ENCODE assay signal across 11 cellular contexts in genomic region chr19:18611327-18612050, GRCh38. TPM values are rescaled to one million over a fixed set of nuclear protein-coding genes. Genes with fewer than 3 reads are reported as not detected.
DNase-seq lines count a peak whose midpoint lies in the region; ATAC-seq, FAIRE-seq and TF ChIP-seq lines count a peak whose summit lies in the region.
"Had no signal": no experiment of that assay in that cellular context is flagged by ENCODE, and none has a peak within 500 bp of the region (broad histone marks: within the 10 kb centered on the region; RNA-seq: fewer than 3 reads in every experiment).

No MANE protein-coding gene starts in this region.

- TF ChIP-seq CTCF in H1 (IDR thresholded peaks at IDR 0.05; ENCODE audit: control extremely low read depth in 1 of 3, insufficient read depth in 1 of 3, low read depth in 1 of 3, low read length in 3 of 3) (no peak), psoas muscle (IDR thresholded peaks at IDR 0.05) (no peak)

- peaks cover 0 to 8% (median 0%) of the 10 kb centered on the region in 4 experiments; a peak in 1 of 8 replicates for H3K36me3 ChIP-seq in H1 (ENCODE audit: control insufficient read depth in 2 of 4, insufficient read depth in 4 of 4, low read length in 3 of 4)
- H3K36me3 ChIP-seq in psoas muscle (ENCODE audit: insufficient read depth in 1 of 2, low read depth in 1 of 2), result no peaks in the 10 kb centered on the region

- no peak for DNase-seq in activated CD4-positive, alpha-beta T cell treated with anti-CD3 and anti-CD28 coated beads, Interleukin-2, amount 10 ng/mL, durations not matched to agents 7 days and 5 days
- DNase-seq in activated CD4-positive, alpha-beta T cell treated with anti-CD3 and anti-CD28 coated beads, Interleukin-2, amount 50 U/mL, for 48 hours, result no peak
- peak; percentile 77 for DNase-seq in HuH-7.5 (ENCODE audit: low spot score)
- peak in 1 of 2 experiments; percentile 81 for DNase-seq in H1 (ENCODE audit: low read depth in 1 of 2, low spot score in 2 of 2)
- no peak for DNase-seq in psoas muscle
- no peak for DNase-seq in 8988T
- DNase-seq: SIG-M5; stimulated activated CD4-positive, alpha-beta T cell treated with anti-CD3 and anti-CD28 coated beads, Interleukin-4, amount 100 ng/mL, for 1 hour had no signal

- FAIRE-seq in H1 (lab: Jason Lieb, UNC), result no peak

- peak overlapping the region; percentile 90 for H3K18ac ChIP-seq in H1 (ENCODE audit: extremely low read depth, low read length)

- no peaks in the 10 kb centered on the region for H3K36me3 Mint-ChIP-seq in activated CD4-positive, alpha-beta T cell treated with anti-CD3 and anti-CD28 coated beads, Interleukin-2, amount 10 ng/mL, durations not matched to agents 7 days and 5 days (ENCODE audit: low read depth)

- H3K27ac Mint-ChIP-seq in activated CD4-positive, alpha-beta T cell treated with anti-CD3 and anti-CD28 coated beads, Interleukin-2, amount 10 ng/mL, durations not matched to agents 7 days and 5 days, result no peak overlapping the region

- H2BK12ac ChIP-seq in H1 (ENCODE audit: low read depth, low read length), result peak overlapping the region; percentile 97; the same call in 1 of the 2 replicates

- H3K27ac ChIP-seq in H1 (ENCODE audit: low read depth, low read length) (no peak overlapping the region), psoas muscle (no peak overlapping the region)

- no peak overlapping the region for H2AK5ac ChIP-seq in H1 (ENCODE audit: low read depth, low read length)

- H3K27me3 ChIP-seq in H1 (replicated peaks in 1 of 4; ENCODE audit: control insufficient read depth in 3 of 4, extremely low read depth in 1 of 4, insufficient read depth in 3 of 4, low read length in 3 of 4) (peaks cover 68 to 86% (median 83%) of the 10 kb centered on the region in 4 experiments), psoas muscle (ENCODE audit: insufficient read depth in 3 of 3, low read length in 2 of 3) (peaks cover 0 to 80% (median 41%) of the 10 kb centered on the region in 3 donors)

- no peak overlapping the region for H3K56ac ChIP-seq in H1 (replicated peaks; ENCODE audit: insufficient read length, low read depth, low read length)

- no peak overlapping the region for H3K23ac ChIP-seq in H1 (ENCODE audit: insufficient read length)

- peak overlapping the region; percentile 56 for H3K4me3 Mint-ChIP-seq in activated CD4-positive, alpha-beta T cell treated with anti-CD3 and anti-CD28 coated beads, Interleukin-2, amount 10 ng/mL, durations not matched to agents 7 days and 5 days

- H3K27me3 Mint-ChIP-seq in activated CD4-positive, alpha-beta T cell treated with anti-CD3 and anti-CD28 coated beads, Interleukin-2, amount 10 ng/mL, durations not matched to agents 7 days and 5 days, result peaks cover 80% of the 10 kb centered on the region

- ATAC-seq in psoas muscle (peak in 1 of 4 donors; percentile 21), GM19035 (IDR thresholded peaks at IDR 0.05; ENCODE audit: unreplicated experiment) (no peak), GM19395 (IDR thresholded peaks at IDR 0.05; ENCODE audit: unreplicated experiment) (no peak)

- peak overlapping the region; percentile 19 for H4K5ac ChIP-seq in H1 (ENCODE audit: insufficient read length, low read depth, low read length)

- TF ChIP-seq POLR2A in H1 (IDR thresholded peaks at IDR 0.05; ENCODE audit: control extremely low read depth in 1 of 2, low read depth in 2 of 2, low read length in 2 of 2), result no peak

- peak overlapping the region; percentile 39 to 75 (median 49) for H3K4me3 ChIP-seq in H1 (ENCODE audit: extremely low read depth in 1 of 4, insufficient read depth in 2 of 4, low read depth in 3 of 4, low read length in 4 of 4)
- H3K4me3 ChIP-seq in psoas muscle, result peak overlapping the region; percentile 36

- intact Hi-C loops in psoas muscle (cut with DNase I), result no loop called here

- H4K91ac ChIP-seq in H1 (replicated peaks; ENCODE audit: insufficient read length, low read length), result peak overlapping the region; percentile 25

- peaks cover 23% of the 10 kb centered on the region for H3K23me2 ChIP-seq in H1 (ENCODE audit: low read depth, low read length)

- peaks cover 0 to 15% of the 10 kb centered on the region in 2 experiments for H4K20me1 ChIP-seq in H1 (replicated peaks in 1 of 2; ENCODE audit: control insufficient read depth in 1 of 2, insufficient read depth in 2 of 2, low read length in 2 of 2)

- H2BK20ac ChIP-seq in H1 (ENCODE audit: low read length), result no peak overlapping the region

- 2% methylated on average over 26 of the region's 62 CpGs; no CpG with 5 or more reads in 1 of the 2 experiments for WGBS in H1 (ENCODE audit: extremely low coverage in 1 of 2, insufficient coverage in 1 of 2, insufficient read length in 1 of 2, insufficient replicate concordance in 2 of 2, low coverage in 1 of 2, low lambda C conversion rate in 2 of 2, missing lambda C conversion rate in 1 of 2), 2 experiments
- 2 to 3% (median 3%) methylated on average over 49 to 62 of the region's 62 CpGs for WGBS in psoas muscle, 3 donors

- H3K4ac ChIP-seq in H1 (replicated peaks; ENCODE audit: insufficient read length, low read depth, low read length), result no peak overlapping the region

- peak overlapping the region; percentile 27; the same call in 1 of the 2 replicates for H2BK5ac ChIP-seq in H1 (ENCODE audit: low read depth, low read length)

- no peak overlapping the region for H3K14ac ChIP-seq in H1 (ENCODE audit: insufficient read length)

- no peak overlapping the region for H2AFZ ChIP-seq in H1 (ENCODE audit: low read length)

- H3K9me3 Mint-ChIP-seq in activated CD4-positive, alpha-beta T cell treated with anti-CD3 and anti-CD28 coated beads, Interleukin-2, amount 10 ng/mL, durations not matched to agents 7 days and 5 days, result no peaks in the 10 kb centered on the region

- peaks cover 28 to 52% (median 35%) of the 10 kb centered on the region in 4 experiments for H3K4me1 ChIP-seq in H1 (replicated peaks in 1 of 4; ENCODE audit: control insufficient read depth in 3 of 4, insufficient read depth in 4 of 4, low read length in 3 of 4)
- peaks cover 21% of the 10 kb centered on the region for H3K4me1 ChIP-seq in psoas muscle

- H4K8ac ChIP-seq in H1 (ENCODE audit: extremely low read depth, insufficient read depth, low read length), result peak overlapping the region; percentile 45

- TF ChIP-seq RAD21 in H1 (IDR thresholded peaks at IDR 0.05 in 1 of 2, conservative IDR thresholded peaks at IDR 0.05 in 1 of 2; ENCODE audit: low read depth in 2 of 2, low read length in 2 of 2), result no peak

- H3K4me2 ChIP-seq in H1 (ENCODE audit: insufficient read depth in 1 of 2, low read depth in 2 of 2, low read length in 2 of 2), result peak overlapping the region; percentile 95 to 96

- no peak overlapping the region for H3K9ac ChIP-seq in H1 (replicated peaks in 1 of 4; ENCODE audit: extremely low read depth in 1 of 4, low read depth in 3 of 4, low read length in 3 of 4)

- POLR2A ChIA-PET in activated CD4-positive, alpha-beta T cell treated with anti-CD3 and anti-CD28 coated beads, Interleukin-2, amount 10 ng/mL, durations not matched to agents 7 days and 5 days (lab: Charles Lee), result no interaction called here
- POLR2A ChIA-PET in H1 (lab: Charles Lee; ENCODE audit: partially characterized antibody), result interaction anchor here (0.6 to 2.9 kb wide), 4 partner anchors 10 to 34 kb away, joined by 3 to 21 read pairs (median 4); no protein-coding TSS in a partner anchor

- no peaks in the 10 kb centered on the region for H3K79me1 ChIP-seq in H1 (ENCODE audit: low read depth, low read length)

- H2BK120ac ChIP-seq in H1 (replicated peaks; ENCODE audit: low read depth, low read length), result no peak overlapping the region

- H3K9me3 ChIP-seq in H1 (ENCODE audit: insufficient read depth in 2 of 2, low read depth in 1 of 2, low read length in 1 of 2) (no peaks in the 10 kb centered on the region), psoas muscle (no peaks in the 10 kb centered on the region)

- no peaks in the 10 kb centered on the region for H3K79me2 ChIP-seq in H1 (ENCODE audit: control insufficient read depth in 1 of 2, insufficient read depth in 2 of 2, low read length in 2 of 2)

- CTCF ChIA-PET in activated CD4-positive, alpha-beta T cell treated with anti-CD3 and anti-CD28 coated beads, Interleukin-2, amount 10 ng/mL, durations not matched to agents 7 days and 5 days (lab: Charles Lee), result interaction anchor here (2.0 kb wide), 1 partner anchor 18 kb away, joined by 7 read pairs; no protein-coding TSS in a partner anchor
- CTCF ChIA-PET in H1 (lab: Charles Lee; ENCODE audit: partially characterized antibody), result interaction anchor here (0.9 to 1.6 kb wide), 3 partner anchors 10 to 62 kb away, joined by 5 read pairs; no protein-coding TSS in a partner anchor

- peak overlapping the region; percentile 81; the same call in 1 of the 2 replicates for H2BK15ac ChIP-seq in H1 (ENCODE audit: low read length)

- TF ChIP-seq EP300 in H1 (IDR thresholded peaks at IDR 0.05; ENCODE audit: borderline replicate concordance in 1 of 2, low read depth in 2 of 2, low read length in 2 of 2), result no peak

- peaks cover 14% of the 10 kb centered on the region for H3K4me1 Mint-ChIP-seq in activated CD4-positive, alpha-beta T cell treated with anti-CD3 and anti-CD28 coated beads, Interleukin-2, amount 10 ng/mL, durations not matched to agents 7 days and 5 days

RNA-seq across cellular contexts. Expression of gene TMEM59L, which starts 1.2 kb away (rescaled TPM):
- total RNA-seq in activated CD4-positive, alpha-beta T cell treated with anti-CD3 and anti-CD28 coated beads, Interleukin-2, amount 10 ng/mL, durations not matched to agents 7 days and 5 days, result under 1 TPM in 1 of 2 experiments, not detected in 1; 0.12 TPM
- 8.6 and 12.2 TPM in 2 replicates for total RNA-seq in H1 (2021; fragmentation: NEBNext Ultra II Directional; extraction: Animal tissue kit (Norgen Biotek cat#: 25700))
- polyA plus RNA-seq in H1 (2011; rRNA removed), result 4.0 and 10.4 TPM in 2 replicates
- 6.1 TPM for polyA plus RNA-seq in H1 (2011; cell fraction: cytosol; rRNA removed)
- 34.5 TPM for polyA plus RNA-seq in H1 (2011; cell fraction: nucleus; rRNA removed)
- polyA plus RNA-seq in H1 (2012, experiment 1 of 2), result 5.8 to 11.5 TPM (median 11.1 TPM) in 4 replicates
- 10.7 TPM for polyA plus RNA-seq in H1 (2012, experiment 2 of 2)
- polyA plus RNA-seq in H1 (2013, experiment 1 of 2), result 37.3 TPM
- 37.3 TPM for polyA plus RNA-seq in H1 (2013, experiment 2 of 2)
- polyA minus RNA-seq in H1 (2011; rRNA and poly(A)+ RNA removed), result 0.56 and 0.82 TPM in 2 replicates
- polyA minus RNA-seq in H1 (2011; cell fraction: cytosol; rRNA and poly(A)+ RNA removed), result 9.2 TPM
- polyA minus RNA-seq in H1 (2011; cell fraction: nucleus; rRNA and poly(A)+ RNA removed), result 5.0 TPM
- total RNA-seq in psoas muscle, result 1 to 10 TPM in 3 of 4 donors, under 1 TPM in 1; 0.79 to 3.2 (median 2.6) TPM
- 1 to 10 TPM in 2 of 3 donors, under 1 TPM in 1; 0.85 to 4.8 (median 1.5) TPM for polyA plus RNA-seq in psoas muscle
- total RNA-seq: lung microvascular endothelial cell had no signal

RNA-seq across cellular contexts. Expression of gene CRLF1, which starts 4.9 kb away (rescaled TPM):
- total RNA-seq in activated CD4-positive, alpha-beta T cell treated with anti-CD3 and anti-CD28 coated beads, Interleukin-2, amount 10 ng/mL, durations not matched to agents 7 days and 5 days, result not detected
- total RNA-seq in H1 (2021; fragmentation: NEBNext Ultra II Directional; extraction: Animal tissue kit (Norgen Biotek cat#: 25700)), result 9.5 and 10.3 TPM in 2 replicates
- 7.2 and 19.2 TPM in 2 replicates for polyA plus RNA-seq in H1 (2011; rRNA removed)
- 10.3 TPM for polyA plus RNA-seq in H1 (2011; cell fraction: cytosol; rRNA removed)
- polyA plus RNA-seq in H1 (2011; cell fraction: nucleus; rRNA removed), result 15.8 TPM
- 5.8 to 11.1 TPM (median 9.9 TPM) in 4 replicates for polyA plus RNA-seq in H1 (2012, experiment 1 of 2)
- 10.1 TPM for polyA plus RNA-seq in H1 (2012, experiment 2 of 2)
- 46.8 TPM for polyA plus RNA-seq in H1 (2013, experiment 1 of 2)
- 48.9 TPM for polyA plus RNA-seq in H1 (2013, experiment 2 of 2)
- polyA minus RNA-seq in H1 (2011; rRNA and poly(A)+ RNA removed), result 0.68 and 2.1 TPM in 2 replicates
- polyA minus RNA-seq in H1 (2011; cell fraction: cytosol; rRNA and poly(A)+ RNA removed), result 7.1 TPM
- polyA minus RNA-seq in H1 (2011; cell fraction: nucleus; rRNA and poly(A)+ RNA removed), result 2.5 TPM
- total RNA-seq in psoas muscle, result 10 to 100 TPM in 3 of 4 donors, 1 to 10 TPM in 1; 8.3 to 20.2 (median 14.2) TPM
- 10 to 100 TPM; 15.6 to 28.4 (median 19.3) TPM for polyA plus RNA-seq in psoas muscle
- total RNA-seq: lung microvascular endothelial cell had no signal

RNA-seq across cellular contexts. Expression of gene REX1BD, which starts 22.9 kb away (rescaled TPM):
- 10 to 100 TPM; 73.0 to 85.2 TPM for total RNA-seq in activated CD4-positive, alpha-beta T cell treated with anti-CD3 and anti-CD28 coated beads, Interleukin-2, amount 10 ng/mL, durations not matched to agents 7 days and 5 days
- total RNA-seq in H1 (2021; fragmentation: NEBNext Ultra II Directional; extraction: Animal tissue kit (Norgen Biotek cat#: 25700)), result 56.8 and 63.1 TPM in 2 replicates
- polyA plus RNA-seq in H1 (2011; rRNA removed) (62.7 and 132 TPM in 2 replicates), psoas muscle (100 to 1,000 TPM in 1 of 3 donors, 10 to 100 TPM in 2; 67.7 to 105 (median 80.7) TPM)
- polyA plus RNA-seq in H1 (2011; cell fraction: cytosol; rRNA removed), result 95.5 TPM
- polyA plus RNA-seq in H1 (2011; cell fraction: nucleus; rRNA removed), result 203 TPM
- 24.8 to 73.2 TPM (median 62.2 TPM) in 4 replicates for polyA plus RNA-seq in H1 (2012, experiment 1 of 2)
- 46.1 TPM for polyA plus RNA-seq in H1 (2012, experiment 2 of 2)
- polyA plus RNA-seq in H1 (2013, experiment 1 of 2), result 101 TPM
- polyA plus RNA-seq in H1 (2013, experiment 2 of 2), result 91.7 TPM
- polyA minus RNA-seq in H1 (2011; rRNA and poly(A)+ RNA removed), result 2.7 and 3.3 TPM in 2 replicates
- polyA minus RNA-seq in H1 (2011; cell fraction: cytosol; rRNA and poly(A)+ RNA removed), result 32.8 TPM
- polyA minus RNA-seq in H1 (2011; cell fraction: nucleus; rRNA and poly(A)+ RNA removed), result 20.1 TPM
- 100 to 1,000 TPM in 1 of 4 donors, 10 to 100 TPM in 3; 52.1 to 105 (median 92.0) TPM for total RNA-seq in psoas muscle

RNA-seq across cellular contexts. Expression of gene KLHL26, which starts 25.3 kb away (rescaled TPM):
- total RNA-seq in activated CD4-positive, alpha-beta T cell treated with anti-CD3 and anti-CD28 coated beads, Interleukin-2, amount 10 ng/mL, durations not matched to agents 7 days and 5 days, result 10 to 100 TPM in 1 of 2 experiments, 1 to 10 TPM in 1; 10.0 to 11.4 TPM
- 8.8 and 9.0 TPM in 2 replicates for total RNA-seq in H1 (2021; fragmentation: NEBNext Ultra II Directional; extraction: Animal tissue kit (Norgen Biotek cat#: 25700))
- polyA plus RNA-seq in H1 (2011; rRNA removed) (2.2 and 6.7 TPM in 2 replicates), psoas muscle (1 to 10 TPM; 3.1 to 4.1 (median 3.5) TPM)
- 5.5 TPM for polyA plus RNA-seq in H1 (2011; cell fraction: cytosol; rRNA removed)
- polyA plus RNA-seq in H1 (2011; cell fraction: nucleus; rRNA removed), result 6.8 TPM
- 4.9 to 9.1 TPM (median 6.0 TPM) in 4 replicates for polyA plus RNA-seq in H1 (2012, experiment 1 of 2)
- polyA plus RNA-seq in H1 (2012, experiment 2 of 2), result 5.2 TPM
- 4.2 TPM for polyA plus RNA-seq in H1 (2013, experiment 1 of 2)
- polyA plus RNA-seq in H1 (2013, experiment 2 of 2), result 4.0 TPM
- polyA minus RNA-seq in H1 (2011; rRNA and poly(A)+ RNA removed), result 6.3 and 8.8 TPM in 2 replicates
- 11.4 TPM for polyA minus RNA-seq in H1 (2011; cell fraction: cytosol; rRNA and poly(A)+ RNA removed)
- 3.9 TPM for polyA minus RNA-seq in H1 (2011; cell fraction: nucleus; rRNA and poly(A)+ RNA removed)
- 1 to 10 TPM; 5.2 to 9.9 (median 7.0) TPM for total RNA-seq in psoas muscle

RNA-seq across cellular contexts. Expression of gene UBA52, which starts 39.8 kb away (rescaled TPM):
- 1,000 to 10,000 TPM; 1,627 to 1,778 TPM for total RNA-seq in activated CD4-positive, alpha-beta T cell treated with anti-CD3 and anti-CD28 coated beads, Interleukin-2, amount 10 ng/mL, durations not matched to agents 7 days and 5 days
- 1,331 and 1,340 TPM in 2 replicates for total RNA-seq in H1 (2021; fragmentation: NEBNext Ultra II Directional; extraction: Animal tissue kit (Norgen Biotek cat#: 25700))
- polyA plus RNA-seq in H1 (2011; rRNA removed), result 2,924 and 5,409 TPM in 2 replicates
- polyA plus RNA-seq in H1 (2011; cell fraction: cytosol; rRNA removed), result 3,548 TPM
- polyA plus RNA-seq in H1 (2011; cell fraction: nucleus; rRNA removed), result 1,787 TPM
- 2,370 to 2,796 TPM (median 2,589 TPM) in 4 replicates for polyA plus RNA-seq in H1 (2012, experiment 1 of 2)
- 3,432 TPM for polyA plus RNA-seq in H1 (2012, experiment 2 of 2)
- polyA plus RNA-seq in H1 (2013, experiment 1 of 2), result 1,517 TPM
- 1,516 TPM for polyA plus RNA-seq in H1 (2013, experiment 2 of 2)
- 1,852 and 1,905 TPM in 2 replicates for polyA minus RNA-seq in H1 (2011; rRNA and poly(A)+ RNA removed)
- 518 TPM for polyA minus RNA-seq in H1 (2011; cell fraction: cytosol; rRNA and poly(A)+ RNA removed)
- 613 TPM for polyA minus RNA-seq in H1 (2011; cell fraction: nucleus; rRNA and poly(A)+ RNA removed)
- 1,000 to 10,000 TPM in 2 of 4 donors, 100 to 1,000 TPM in 2; 979 to 1,082 (median 1,028) TPM for total RNA-seq in psoas muscle
- polyA plus RNA-seq in psoas muscle, result 1,000 to 10,000 TPM in 2 of 3 donors, 100 to 1,000 TPM in 1; 877 to 1,553 (median 1,005) TPM

Comparison
In these comparisons a context has a peak if more than half of its experiments do, and no peak if none do; other contexts are left out.
1. RNA of gene CRLF1, which starts 4.9 kb away (total RNA-seq): 8.3 to 20.2 TPM in psoas muscle and 9.5 to 10.3 TPM in H1; not detected in activated CD4-positive, alpha-beta T cell treated with anti-CD3 and anti-CD28 coated beads, Interleukin-2, amount 10 ng/mL, durations not matched to agents 7 days and 5 days; every median in the first group is over 4 times any median in the second.